ENCODE assay signal across 1 cellular context in genomic region chr1:24767351-24767750, GRCh38.
TF ChIP-seq lines count a peak whose summit lies in the region.

No MANE protein-coding gene starts in this region.

TF ChIP-seq in HepG2, 621 proteins besides CTCF, POLR2A, EP300 and RAD21 (continued from another document and continues in another):
- peak; percentile 95 for TF ChIP-seq PAXIP1 (CRISPR knock-in tag; conservative IDR thresholded peaks at IDR 0.05)
- 0 out of 2 replicates have a peak, but pooled peaks have one; percentile 53 for TF ChIP-seq IKZF5 (CRISPR knock-in tag; IDR thresholded peaks at IDR 0.05)
- peak; percentile 58 for TF ChIP-seq FOSL2 (CRISPR knock-in tag; IDR thresholded peaks at IDR 0.05)
- peak; percentile 63; the same call in 1 of the 2 replicates for TF ChIP-seq ZMYM3 (CRISPR knock-in tag; IDR thresholded peaks at IDR 0.05)
- no peak for TF ChIP-seq ZNF205 (CRISPR knock-in tag; IDR thresholded peaks at IDR 0.05)
- no peak for TF ChIP-seq ZNF20 (CRISPR knock-in tag; IDR thresholded peaks at IDR 0.05)
- 0 out of 2 replicates have a peak, but pooled peaks have one; percentile 47 for TF ChIP-seq TOPORS (CRISPR knock-in tag; IDR thresholded peaks at IDR 0.05)
- peak; percentile 68; the same call in 1 of the 2 replicates for TF ChIP-seq SOX5 (CRISPR knock-in tag; IDR thresholded peaks at IDR 0.05; ENCODE audit: borderline replicate concordance)
- no peak for TF ChIP-seq NPAS2 (CRISPR knock-in tag; IDR thresholded peaks at IDR 0.05; ENCODE audit: borderline replicate concordance)
- TF ChIP-seq MAF1 (CRISPR knock-in tag; IDR thresholded peaks at IDR 0.05; ENCODE audit: borderline replicate concordance), result no peak
- TF ChIP-seq MEIS2 (CRISPR knock-in tag; IDR thresholded peaks at IDR 0.05), result no peak
- no peak for TF ChIP-seq NFYB (CRISPR knock-in tag; IDR thresholded peaks at IDR 0.05)
- no peak for TF ChIP-seq ZNF839 (CRISPR knock-in tag; IDR thresholded peaks at IDR 0.05; ENCODE audit: borderline replicate concordance)
- TF ChIP-seq CREB1 (IDR thresholded peaks at IDR 0.05), result no peak
- TF ChIP-seq CREB1 (CRISPR knock-in tag; IDR thresholded peaks at IDR 0.05), result peak; percentile 74
- TF ChIP-seq MLXIP (CRISPR knock-in tag; IDR thresholded peaks at IDR 0.05; ENCODE audit: borderline replicate concordance), result no peak
- TF ChIP-seq ZNF768 (CRISPR knock-in tag; IDR thresholded peaks at IDR 0.05), result no peak
- peak; percentile 60 for TF ChIP-seq FOXA1 (IDR thresholded peaks at IDR 0.05)
- TF ChIP-seq FOXA1 (CRISPR knock-in tag; IDR thresholded peaks at IDR 0.05), result peak; percentile 93
- TF ChIP-seq AGO2 (optimal IDR thresholded peaks at IDR 0.05; ENCODE audit: low read depth, low read length), result no peak
- peak; percentile 63 for TF ChIP-seq SKIL (CRISPR knock-in tag; IDR thresholded peaks at IDR 0.05; ENCODE audit: borderline replicate concordance)
- peak; percentile 60 for TF ChIP-seq TEAD3 (CRISPR knock-in tag; optimal IDR thresholded peaks at IDR 0.05; ENCODE audit: borderline replicate concordance)
- TF ChIP-seq ZMAT3 (CRISPR knock-in tag; conservative IDR thresholded peaks at IDR 0.05), result no peak
- no peak for TF ChIP-seq MTA3 (CRISPR knock-in tag; IDR thresholded peaks at IDR 0.05)
- TF ChIP-seq TMF1 (CRISPR knock-in tag; IDR thresholded peaks at IDR 0.05; ENCODE audit: low read depth), result no peak
- TF ChIP-seq GLI4 (CRISPR knock-in tag; IDR thresholded peaks at IDR 0.05; ENCODE audit: borderline replicate concordance), result no peak
- TF ChIP-seq U2AF1 (optimal IDR thresholded peaks at IDR 0.05; ENCODE audit: low read depth, low read length), result no peak
- TF ChIP-seq ZNF317 (CRISPR knock-in tag; IDR thresholded peaks at IDR 0.05), result no peak
- TF ChIP-seq GABPB1 (CRISPR knock-in tag; IDR thresholded peaks at IDR 0.05), result no peak
- peak; percentile 91 for TF ChIP-seq TBL1XR1 (IDR thresholded peaks at IDR 0.05; ENCODE audit: borderline replicate concordance, low read length, partially characterized antibody)
- TF ChIP-seq SYNCRIP (IDR thresholded peaks at IDR 0.05; ENCODE audit: insufficient read depth, low read depth, low read length), result no peak
- TF ChIP-seq RBM22 (optimal IDR thresholded peaks at IDR 0.05; ENCODE audit: low read length), result no peak
- TF ChIP-seq PHB2 (IDR thresholded peaks at IDR 0.05; ENCODE audit: partially characterized antibody), result no peak
- TF ChIP-seq POLR2G (IDR thresholded peaks at IDR 0.05; ENCODE audit: low read depth, low read length), result no peak
- 0 out of 2 replicates have a peak, but pooled peaks have one; percentile 17 for TF ChIP-seq HHEX (CRISPR knock-in tag; IDR thresholded peaks at IDR 0.05)
- no peak for TF ChIP-seq ZZZ3 (CRISPR knock-in tag; IDR thresholded peaks at IDR 0.05; ENCODE audit: borderline replicate concordance)
- TF ChIP-seq ZNF331 (CRISPR knock-in tag; IDR thresholded peaks at IDR 0.05), result peak; percentile 85
- TF ChIP-seq ZNF746 (CRISPR knock-in tag; IDR thresholded peaks at IDR 0.05), result no peak
- TF ChIP-seq REST (IDR thresholded peaks at IDR 0.05; ENCODE audit: borderline replicate concordance in 1 of 2, low read depth in 1 of 2, low read length in 2 of 2), result no peak
- TF ChIP-seq PHF21A (CRISPR knock-in tag; IDR thresholded peaks at IDR 0.05), result peak; percentile 54; the same call in 1 of the 2 replicates
- 0 out of 4 replicates have a peak, but pooled peaks of 1 of the 2 experiments have one; percentile 36 for TF ChIP-seq KLF16 (CRISPR knock-in tag; IDR thresholded peaks at IDR 0.05)
- TF ChIP-seq ZBTB40 (IDR thresholded peaks at IDR 0.05), result no peak
- TF ChIP-seq ZBTB40 (CRISPR knock-in tag; IDR thresholded peaks at IDR 0.05), result no peak; the same call in 1 of the 2 replicates
